9 cellular contexts compared by ENCODE assay signal in the genomic region with DNA sequence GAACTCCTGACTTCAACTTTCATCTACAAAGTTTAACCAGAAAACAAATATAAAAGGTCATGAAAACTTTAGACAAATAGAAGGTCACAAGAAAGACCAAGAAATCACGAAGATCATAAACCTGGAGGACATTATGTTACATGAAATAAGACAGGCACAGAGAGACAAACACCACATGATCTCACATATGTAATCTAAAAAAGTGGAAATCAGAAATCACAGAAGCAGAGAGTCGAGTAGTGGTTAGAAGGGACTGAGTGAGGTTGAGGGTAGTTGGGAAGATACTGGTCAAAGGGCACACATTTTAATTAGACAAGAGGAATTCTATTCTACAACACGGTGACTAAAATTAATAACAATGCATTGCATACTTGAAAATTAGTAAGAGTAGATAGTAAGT. TPM values are rescaled to one million over a fixed set of nuclear protein-coding genes. Genes with fewer than 3 reads are reported as not detected.
A peak's percentile ranks its signal among the peaks of the same experiment; 100 is the strongest.
DNase-seq lines count a peak whose midpoint lies in the region; ATAC-seq and TF ChIP-seq lines count a peak whose summit lies in the region.
"Had no signal": no experiment of that assay in that cellular context is flagged by ENCODE, and none has a peak within 500 bp of the region (broad histone marks: within the 10 kb centered on the region; RNA-seq: fewer than 3 reads in every experiment).

No MANE protein-coding gene starts in this region.

- H3K4me3 ChIP-seq in BLaER1 = no peak overlapping the region; the same call in 1 of the 2 replicates
- H3K4me3 ChIP-seq in HEK293 (ENCODE audit: low read depth, low read length) = peak overlapping the region; percentile 66
- H3K4me3 ChIP-seq in lower lobe of right lung = peak overlapping the region; percentile 71
- peak overlapping the region in 2 of 4 donors; percentile 4 to 62 for H3K4me3 ChIP-seq in Peyer's patch

- H3K9me3 ChIP-seq in BLaER1 (peaks cover 16% of the 10 kb centered on the region), HEK293 (ENCODE audit: control insufficient read depth, insufficient read depth, low read depth, low read length) (no peaks in the 10 kb centered on the region), lower lobe of right lung (no peaks in the 10 kb centered on the region), Peyer's patch (no peaks in the 10 kb centered on the region)

- H3K4me2 ChIP-seq in BLaER1 = peak overlapping the region; percentile 46

- H3K4me3 Mint-ChIP-seq in activated T-helper 2 cell treated with anti-CD3 and anti-CD28 coated beads, Interferon-gamma antibody, Interleukin-2, Interleukin-4, amounts not matched to agents 10 μg/mL and 5 μg/mL and 100 μg/mL, durations not matched to agents 14 hours and 24 hours and 36 hours (ENCODE audit: low read depth) = peak overlapping the region; percentile 82

- no peaks in the 10 kb centered on the region for H3K9me3 Mint-ChIP-seq in activated T-helper 2 cell treated with anti-CD3 and anti-CD28 coated beads, Interferon-gamma antibody, Interleukin-2, Interleukin-4, amounts not matched to agents 10 μg/mL and 5 μg/mL and 100 μg/mL, durations not matched to agents 14 hours and 24 hours and 36 hours

- H3K36me3 Mint-ChIP-seq in activated T-helper 2 cell treated with anti-CD3 and anti-CD28 coated beads, Interferon-gamma antibody, Interleukin-2, Interleukin-4, amounts not matched to agents 10 μg/mL and 5 μg/mL and 100 μg/mL, durations not matched to agents 14 hours and 24 hours and 36 hours (ENCODE audit: low read depth) = peaks cover 32% of the 10 kb centered on the region

- H3K27me3 ChIP-seq in BLaER1 = no peaks in the 10 kb centered on the region
- no peaks in the 10 kb centered on the region for H3K27me3 ChIP-seq in lower lobe of right lung (ENCODE audit: low read depth)
- no peaks in the 10 kb centered on the region for H3K27me3 ChIP-seq in Peyer's patch

- H3K36me3 ChIP-seq in BLaER1 (peaks cover 10% of the 10 kb centered on the region; the same call in 1 of the 2 replicates), HEK293 (ENCODE audit: control insufficient read depth in 2 of 2, insufficient read depth in 1 of 2, low read length in 2 of 2) (peaks cover 4 to 17% of the 10 kb centered on the region in 2 experiments; a peak in 2 of 3 replicates), lower lobe of right lung (peaks cover 21% of the 10 kb centered on the region), Peyer's patch (peaks cover 0 to 10% (median 0%) of the 10 kb centered on the region in 3 donors)

- POLR2A ChIA-PET in HEK293 (lab: Yijun Ruan, JAX) = interaction anchor here (0.6 kb wide), 1 partner anchor 128 kb away, joined by 3 read pairs; no protein-coding TSS in a partner anchor

- peak overlapping the region; percentile 71 for H3K27ac Mint-ChIP-seq in activated T-helper 2 cell treated with anti-CD3 and anti-CD28 coated beads, Interferon-gamma antibody, Interleukin-2, Interleukin-4, amounts not matched to agents 10 μg/mL and 5 μg/mL and 100 μg/mL, durations not matched to agents 14 hours and 24 hours and 36 hours

- DNase-seq in activated T-helper 2 cell treated with anti-CD3 and anti-CD28 coated beads, Interferon-gamma antibody, Interleukin-2, Interleukin-4, amounts not matched to agents 10 μg/mL and 5 μg/mL and 100 μg/mL, durations not matched to agents 14 hours and 24 hours and 36 hours (ENCODE audit: low spot score) = no peak
- no peak for DNase-seq in lower lobe of right lung
- no peak for DNase-seq in Peyer's patch
- no peak for DNase-seq in posterior vena cava (ENCODE audit: low spot score)
- DNase-seq in MV-4-11 (lab: John Stamatoyannopoulos, UW) = no peak
- DNase-seq: NCI-H1092 treated with DMSO at 0.1 percent for 48 hours had no signal

- no peaks in the 10 kb centered on the region for H4K20me1 ChIP-seq in BLaER1

- H3K4me1 ChIP-seq in BLaER1 (0 out of 2 replicates have a peak, but pooled peaks cover 4% of the 10 kb centered on the region), HEK293 (ENCODE audit: control insufficient read depth, insufficient read depth, low read length) (no peaks in the 10 kb centered on the region), lower lobe of right lung (peaks cover 16% of the 10 kb centered on the region), Peyer's patch (peaks cover 0 to 9% (median 2%) of the 10 kb centered on the region in 4 donors)

- TF ChIP-seq POLR2A in Peyer's patch (IDR thresholded peaks at IDR 0.05) = no peak

- ATAC-seq in lower lobe of right lung (no peak), GM19324 (IDR thresholded peaks at IDR 0.05; ENCODE audit: low FRiP score, unreplicated experiment) (no peak)

- H3K9ac ChIP-seq in BLaER1 = no peak overlapping the region

- CTCF ChIA-PET in HEK293 (lab: Yijun Ruan, JAX) = interaction anchor here (1.2 to 1.8 kb wide), 2 partner anchors 10 to 33 kb away, joined by 3 to 15 read pairs; no protein-coding TSS in a partner anchor

- no peak for TF ChIP-seq CTCF in HEK293 (tag by site-specific recombination; IDR thresholded peaks at IDR 0.05)
- TF ChIP-seq CTCF in lower lobe of right lung (IDR thresholded peaks at IDR 0.05) = no peak
- TF ChIP-seq CTCF in Peyer's patch (IDR thresholded peaks at IDR 0.05) = no peak

- intact Hi-C loops in activated T-helper 2 cell treated with anti-CD3 and anti-CD28 coated beads, Interferon-gamma antibody, Interleukin-2, Interleukin-4, amounts not matched to agents 10 μg/mL and 5 μg/mL and 100 μg/mL, durations not matched to agents 14 hours and 24 hours and 36 hours (cut with micrococcal nuclease) = no loop called here
- intact Hi-C loops in lower lobe of right lung (cut with DNase I) (no loop called here), posterior vena cava (cut with DNase I) (no loop called here)

- no peaks in the 10 kb centered on the region for H3K27me3 Mint-ChIP-seq in activated T-helper 2 cell treated with anti-CD3 and anti-CD28 coated beads, Interferon-gamma antibody, Interleukin-2, Interleukin-4, amounts not matched to agents 10 μg/mL and 5 μg/mL and 100 μg/mL, durations not matched to agents 14 hours and 24 hours and 36 hours (ENCODE audit: low read depth)

- H3K27ac ChIP-seq in BLaER1 (no peak overlapping the region), HEK293 (ENCODE audit: extremely low read depth, low read depth, low read length) (no peak overlapping the region), lower lobe of right lung (no peak overlapping the region), Peyer's patch (no peak overlapping the region)

- peaks cover 18% of the 10 kb centered on the region for H3K4me1 Mint-ChIP-seq in activated T-helper 2 cell treated with anti-CD3 and anti-CD28 coated beads, Interferon-gamma antibody, Interleukin-2, Interleukin-4, amounts not matched to agents 10 μg/mL and 5 μg/mL and 100 μg/mL, durations not matched to agents 14 hours and 24 hours and 36 hours (ENCODE audit: low read depth)

TF ChIP-seq in HEK293, 187 proteins besides CTCF, POLR2A, EP300 and RAD21:
- TF ChIP-seq ZNF23 (tag by site-specific recombination; IDR thresholded peaks at IDR 0.05; ENCODE audit: borderline replicate concordance) (no peak), ZXDB (tag by site-specific recombination; IDR thresholded peaks at IDR 0.05) (no peak), ZNF548 (tag by site-specific recombination; IDR thresholded peaks at IDR 0.05) (no peak), ZNF335 (tag by site-specific recombination; conservative IDR thresholded peaks at IDR 0.05) (0 out of 2 replicates have a peak, but pooled peaks have one; percentile 15), OSR2 (tag by site-specific recombination; IDR thresholded peaks at IDR 0.05) (no peak), ZNF2 (tag by site-specific recombination; IDR thresholded peaks at IDR 0.05) (no peak), ZNF558 (tag by site-specific recombination; IDR thresholded peaks at IDR 0.05) (no peak), ZNF664 (tag by site-specific recombination; IDR thresholded peaks at IDR 0.05) (no peak), ZBTB17 (tag by site-specific recombination; IDR thresholded peaks at IDR 0.05) (peak; percentile 69), ZNF114 (tag by site-specific recombination; IDR thresholded peaks at IDR 0.05) (no peak)
- TF ChIP-seq, protein P1, sequence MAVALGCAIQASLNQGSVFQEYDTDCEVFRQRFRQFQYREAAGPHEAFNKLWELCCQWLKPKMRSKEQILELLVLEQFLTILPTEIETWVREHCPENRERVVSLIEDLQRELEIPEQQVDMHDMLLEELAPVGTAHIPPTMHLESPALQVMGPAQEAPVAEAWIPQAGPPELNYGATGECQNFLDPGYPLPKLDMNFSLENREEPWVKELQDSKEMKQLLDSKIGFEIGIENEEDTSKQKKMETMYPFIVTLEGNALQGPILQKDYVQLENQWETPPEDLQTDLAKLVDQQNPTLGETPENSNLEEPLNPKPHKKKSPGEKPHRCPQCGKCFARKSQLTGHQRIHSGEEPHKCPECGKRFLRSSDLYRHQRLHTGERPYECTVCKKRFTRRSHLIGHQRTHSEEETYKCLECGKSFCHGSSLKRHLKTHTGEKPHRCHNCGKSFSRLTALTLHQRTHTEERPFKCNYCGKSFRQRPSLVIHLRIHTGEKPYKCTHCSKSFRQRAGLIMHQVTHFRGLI (tag by site-specific recombination; IDR thresholded peaks at IDR 0.05) = no peak

RNA-seq across cellular contexts. Expression of a gene that starts 1.4 kb away (rescaled TPM):
- 32.0 and 32.1 TPM in 2 replicates for total RNA-seq in activated T-helper 2 cell treated with anti-CD3 and anti-CD28 coated beads, Interferon-gamma antibody, Interleukin-2, Interleukin-4, amounts not matched to agents 10 μg/mL and 5 μg/mL and 100 μg/mL, durations not matched to agents 14 hours and 24 hours and 36 hours
- total RNA-seq in lower lobe of right lung = 12.7 TPM
- total RNA-seq in Peyer's patch = 10 to 100 TPM; 20.8 to 33.5 (median 26.1) TPM
- 10 to 100 TPM; 18.6 to 21.3 TPM for total RNA-seq in posterior vena cava
